14 cellular contexts compared by ENCODE assay signal in genomic region chr3:12222765-12223485, GRCh38.
DNase-seq lines count a peak whose midpoint lies in the region; ATAC-seq, FAIRE-seq and TF ChIP-seq lines count a peak whose summit lies in the region.
"Had no signal": no experiment of that assay in that cellular context is flagged by ENCODE, and none has a peak within 500 bp of the region (broad histone marks: within the 10 kb centered on the region; RNA-seq: fewer than 3 reads in every experiment).

No MANE protein-coding gene starts in this region.

- CTCF ChIA-PET in IMR-90 (lab: Yijun Ruan, JAX) = no interaction called here

- TF ChIP-seq POLR2A in IMR-90 (IDR thresholded peaks at IDR 0.05; ENCODE audit: low read depth, low read length) = no peak
- TF ChIP-seq POLR2A in right lobe of liver (IDR thresholded peaks at IDR 0.05) = no peak

- H3K27me3 Mint-ChIP-seq in T-helper 2 cell treated with Interferon-gamma antibody and Interleukin-4, amounts not matched to agents 5 μg/mL and 100 μg/mL, for 36 hours (ENCODE audit: low read depth) = peaks cover 8% of the 10 kb centered on the region

- TF ChIP-seq RAD21 in IMR-90 (IDR thresholded peaks at IDR 0.05; ENCODE audit: low read length) = no peak

- POLR2A ChIA-PET in IMR-90 (lab: Charles Lee; ENCODE audit: unreplicated experiment) = no interaction called here

- no peaks in the 10 kb centered on the region for H3K36me3 Mint-ChIP-seq in T-helper 2 cell treated with Interferon-gamma antibody and Interleukin-4, amounts not matched to agents 5 μg/mL and 100 μg/mL, for 36 hours (ENCODE audit: low read depth)
- H3K36me3 Mint-ChIP-seq: CD14-positive monocyte had no signal

- H3K9me3 Mint-ChIP-seq in T-helper 2 cell treated with Interferon-gamma antibody and Interleukin-4, amounts not matched to agents 5 μg/mL and 100 μg/mL, for 36 hours = peaks cover 9% of the 10 kb centered on the region

- H3K4ac ChIP-seq in IMR-90 (ENCODE audit: low read depth, low read length) = no peak overlapping the region

- peaks cover 7% of the 10 kb centered on the region; the same call in 1 of the 2 replicates for H3K4me1 ChIP-seq in IMR-90 (ENCODE audit: control insufficient read depth, insufficient read depth, low read length)
- H3K4me1 ChIP-seq in right lobe of liver = no peaks in the 10 kb centered on the region
- H3K4me1 ChIP-seq in aorta (ENCODE audit: control insufficient read depth in 1 of 2, insufficient read depth in 2 of 2, low read length in 2 of 2) = no peaks in the 10 kb centered on the region
- H3K4me1 ChIP-seq: uterus had no signal

- TF ChIP-seq CTCF in IMR-90 (conservative IDR thresholded peaks at IDR 0.05; ENCODE audit: low read depth, low read length) = no peak
- no peak for TF ChIP-seq CTCF in bronchial epithelial cell (IDR thresholded peaks at IDR 0.05; ENCODE audit: insufficient read depth, low read length, severe bottlenecking)
- TF ChIP-seq CTCF in right lobe of liver (IDR thresholded peaks at IDR 0.05) = no peak

- dilution Hi-C loops in IMR-90 (cut with HindIII; ENCODE audit: low sequenced_read_pairs, unreplicated experiment) = no loop called here

- H2BK120ac ChIP-seq in IMR-90 (ENCODE audit: low read depth, low read length) = no peak overlapping the region

- WGBS in IMR-90 (ENCODE audit: extremely low coverage in 2 of 2, insufficient read length in 1 of 2), 2 experiments = no CpG with 5 or more reads among the region's 6 CpGs
- WGBS in right lobe of liver (ENCODE audit: insufficient coverage, low coverage, low lambda C conversion rate, missing lambda C conversion rate) = 54% methylated on average over 6 of the region's 6 CpGs
- 47% methylated on average over 6 of the region's 6 CpGs for WGBS in aorta, 2 donors

- ATAC-seq in IMR-90 (ENCODE audit: low read depth) = peak; percentile 95
- ATAC-seq in right lobe of liver = peak in 3 of 4 donors; percentile 59 to 68 (median 61)
- no peak for ATAC-seq in activated CD4-positive, CD25-positive, alpha-beta regulatory T cell treated with anti-CD3 and anti-CD28 coated beads, Interleukin-2, amount 50 U/mL, for 24 hours
- ATAC-seq in aorta (ENCODE audit: low FRiP score) = no peak
- ATAC-seq: activated naive CD8-positive, alpha-beta T cell treated with anti-CD3 and anti-CD28 coated beads, Interleukin-2, amount 50 U/mL, for 24 hours; naive thymus-derived CD4-positive, alpha-beta T cell had no signal

- no peak overlapping the region for H2BK15ac ChIP-seq in IMR-90 (ENCODE audit: low read depth, low read length)

- H3K27ac ChIP-seq in IMR-90 (ENCODE audit: insufficient read depth, low read length) (no peak overlapping the region), right lobe of liver (no peak overlapping the region), aorta (ENCODE audit: low read depth in 1 of 2, low read length in 2 of 2) (no peak overlapping the region)
- H3K27ac ChIP-seq: uterus had no signal

- H3K27ac Mint-ChIP-seq in T-helper 2 cell treated with Interferon-gamma antibody and Interleukin-4, amounts not matched to agents 5 μg/mL and 100 μg/mL, for 36 hours = no peak overlapping the region
- H3K27ac Mint-ChIP-seq: activated naive CD8-positive, alpha-beta T cell treated with anti-CD3 and anti-CD28 coated beads, Interleukin-2, amount 50 U/mL, for 24 hours; IgD-negative memory B cell; naive thymus-derived CD4-positive, alpha-beta T cell had no signal

- FAIRE-seq in bronchial epithelial cell (lab: Jason Lieb, UNC) = no peak

- intact Hi-C loops in IMR-90 (cut with micrococcal nuclease) (no loop called here), right lobe of liver (cut with DNase I) (no loop called here), aorta (cut with DNase I) (no loop called here)

- H3K9me1 ChIP-seq in IMR-90 (ENCODE audit: insufficient read depth, low read length) = no peaks in the 10 kb centered on the region

- BruUV-seq in IMR-90 (replicated peaks; lab: Mats Ljungman, UMichigan) = no TSS peak

- H3K4me3 ChIP-seq in IMR-90 (ENCODE audit: insufficient read depth, low read depth, low read length) = no peak overlapping the region
- no peak overlapping the region for H3K4me3 ChIP-seq in bronchial epithelial cell (ENCODE audit: low read depth, low read length)
- H3K4me3 ChIP-seq in right lobe of liver = no peak overlapping the region
- H3K4me3 ChIP-seq in aorta (ENCODE audit: low read length in 2 of 2) = no peak overlapping the region
- H3K4me3 ChIP-seq: uterus had no signal

- H2AK5ac ChIP-seq in IMR-90 (ENCODE audit: low read depth, low read length) = no peak overlapping the region

- in situ Hi-C loops in IMR-90 (cut with MboI; ENCODE audit: low sequenced_read_pairs) = no loop called here

- H2AK9ac ChIP-seq in IMR-90 (replicated peaks; ENCODE audit: low read depth, low read length, poor library complexity) = no peak overlapping the region

- no peaks in the 10 kb centered on the region for H3K36me3 ChIP-seq in IMR-90 (ENCODE audit: control insufficient read depth, insufficient read depth, low read length)
- H3K36me3 ChIP-seq in bronchial epithelial cell (ENCODE audit: control insufficient read depth, insufficient read depth, low read length) = no peaks in the 10 kb centered on the region
- no peaks in the 10 kb centered on the region for H3K36me3 ChIP-seq in right lobe of liver
- H3K36me3 ChIP-seq in aorta (ENCODE audit: control insufficient read depth in 1 of 2, insufficient read depth in 2 of 2, low read length in 1 of 2) = no peaks in the 10 kb centered on the region
- H3K36me3 ChIP-seq: uterus had no signal

- no peaks in the 10 kb centered on the region for H3K79me1 ChIP-seq in IMR-90 (ENCODE audit: low read depth in 1 of 2, low read length in 2 of 2)

- no peak overlapping the region for H3K14ac ChIP-seq in IMR-90 (replicated peaks; ENCODE audit: low read depth, low read length)

- no peak overlapping the region for H2BK20ac ChIP-seq in IMR-90 (ENCODE audit: low read depth, low read length)

- H3K56ac ChIP-seq in IMR-90 (ENCODE audit: extremely low read depth, insufficient read depth, low read length) = no peak overlapping the region

- H3K9me3 ChIP-seq in IMR-90 (ENCODE audit: control insufficient read depth, insufficient read depth, low read length) (peaks cover 3% of the 10 kb centered on the region; the same call in 1 of the 2 replicates), right lobe of liver (no peaks in the 10 kb centered on the region), aorta (ENCODE audit: control insufficient read depth, low read length) (peaks cover 2% of the 10 kb centered on the region)
- H3K9me3 ChIP-seq: uterus had no signal

- H3K4me1 Mint-ChIP-seq in T-helper 2 cell treated with Interferon-gamma antibody and Interleukin-4, amounts not matched to agents 5 μg/mL and 100 μg/mL, for 36 hours (ENCODE audit: low read depth) = no peaks in the 10 kb centered on the region
- H3K4me1 Mint-ChIP-seq: IgD-negative memory B cell; naive thymus-derived CD4-positive, alpha-beta T cell had no signal

- no peak overlapping the region for H3K9ac ChIP-seq in IMR-90 (ENCODE audit: low read depth, low read length)

- no peak overlapping the region for H2AFZ ChIP-seq in IMR-90 (replicated peaks; ENCODE audit: low read length, poor library complexity)

- H4K91ac ChIP-seq in IMR-90 (ENCODE audit: insufficient read depth, low read depth, low read length) = no peak overlapping the region

- H3K4me2 ChIP-seq in IMR-90 (ENCODE audit: low read depth, low read length) = peak overlapping the region; percentile 82

- 0 out of 2 replicates have a peak overlapping the region, but pooled peaks have one; percentile 59 for H3K18ac ChIP-seq in IMR-90 (ENCODE audit: low read depth, low read length)

- no peak overlapping the region for H3K23ac ChIP-seq in IMR-90 (ENCODE audit: low read depth, low read length)

- H3K27me3 ChIP-seq in IMR-90 (ENCODE audit: control insufficient read depth, insufficient read depth, low read length) (no peaks in the 10 kb centered on the region; the same call in 1 of the 2 replicates), bronchial epithelial cell (ENCODE audit: control insufficient read depth, insufficient read depth, low read length) (no peaks in the 10 kb centered on the region), right lobe of liver (no peaks in the 10 kb centered on the region), aorta (ENCODE audit: control insufficient read depth in 1 of 2, insufficient read depth in 2 of 2, low read length in 1 of 2) (no peaks in the 10 kb centered on the region)
- H3K27me3 ChIP-seq: uterus had no signal

- H4K8ac ChIP-seq in IMR-90 (ENCODE audit: low read depth in 2 of 2, low read length in 2 of 2) = 0 out of 4 replicates have a peak overlapping the region, but pooled peaks of 1 of the 2 experiments have one; percentile 34

- no peak overlapping the region for H4K5ac ChIP-seq in IMR-90 (ENCODE audit: low read depth, low read length)

- H3K4me3 Mint-ChIP-seq in T-helper 2 cell treated with Interferon-gamma antibody and Interleukin-4, amounts not matched to agents 5 μg/mL and 100 μg/mL, for 36 hours = no peak overlapping the region
- H3K4me3 Mint-ChIP-seq: activated naive CD8-positive, alpha-beta T cell treated with anti-CD3 and anti-CD28 coated beads, Interleukin-2, amount 50 U/mL, for 24 hours; IgD-negative memory B cell; naive thymus-derived CD4-positive, alpha-beta T cell had no signal

- no peaks in the 10 kb centered on the region for H4K20me1 ChIP-seq in IMR-90 (ENCODE audit: insufficient read depth, low read length)

- H2BK5ac ChIP-seq in IMR-90 (ENCODE audit: low read depth, low read length, poor library complexity, severe bottlenecking) = no peak overlapping the region

- peak; percentile 53 for DNase-seq in AG20443 (ENCODE audit: low spot score)
- DNase-seq in IMR-90 = peak; percentile 67
- DNase-seq in bronchial epithelial cell (ENCODE audit: low read depth) = peak; percentile 82
- DNase-seq in right lobe of liver = no peak
- no peak for DNase-seq in NK-92 treated with Interleukin-12 subunit alpha and Interleukin-12 subunit beta, amount 100 ng/mL, for 24 hours (lab: John Stamatoyannopoulos, UW)
- DNase-seq in T-helper 2 cell treated with Interferon-gamma antibody and Interleukin-4, amounts not matched to agents 5 μg/mL and 100 μg/mL, for 36 hours (ENCODE audit: low spot score) = no peak
- DNase-seq in aorta = no peak
- DNase-seq: activated naive CD8-positive, alpha-beta T cell treated with anti-CD3 and anti-CD28 coated beads, Interleukin-2, amount 50 U/mL, for 24 hours; effector CD4-positive, alpha-beta T cell; naive thymus-derived CD4-positive, alpha-beta T cell; uterus had no signal

TF ChIP-seq in IMR-90, 13 proteins besides CTCF, POLR2A, EP300 and RAD21:
- no peak for TF ChIP-seq RFX5 (IDR thresholded peaks at IDR 0.05; ENCODE audit: low read depth, low read length)
- TF ChIP-seq CEBPB (IDR thresholded peaks at IDR 0.05; ENCODE audit: low read depth, low read length) = peak; percentile 73
- TF ChIP-seq BHLHE40 (IDR thresholded peaks at IDR 0.05; ENCODE audit: low read depth, low read length) = no peak
- TF ChIP-seq USF2 (IDR thresholded peaks at IDR 0.05; ENCODE audit: low read depth, low read length) = no peak

Comparison
In these comparisons a context has a peak if more than half of its experiments do, and no peak if none do; other contexts are left out.
1. DNase-seq: peak in AG20443 (single experiment), IMR-90 (single experiment) and bronchial epithelial cell (single experiment); none in right lobe of liver (0 of 3), NK-92 treated with Interleukin-12 subunit alpha and Interleukin-12 subunit beta, amount 100 ng/mL, for 24 hours (single experiment), T-helper 2 cell treated with Interferon-gamma antibody and Interleukin-4, amounts not matched to agents 5 μg/mL and 100 μg/mL, for 36 hours (single experiment) and aorta (0 of 2).
2. ATAC-seq: peak in IMR-90 (single experiment) and right lobe of liver (3 of 4); none in activated CD4-positive, CD25-positive, alpha-beta regulatory T cell treated with anti-CD3 and anti-CD28 coated beads, Interleukin-2, amount 50 U/mL, for 24 hours (0 of 2) and aorta (single experiment).